12 cellular contexts compared by ENCODE assay signal in the genomic region with DNA sequence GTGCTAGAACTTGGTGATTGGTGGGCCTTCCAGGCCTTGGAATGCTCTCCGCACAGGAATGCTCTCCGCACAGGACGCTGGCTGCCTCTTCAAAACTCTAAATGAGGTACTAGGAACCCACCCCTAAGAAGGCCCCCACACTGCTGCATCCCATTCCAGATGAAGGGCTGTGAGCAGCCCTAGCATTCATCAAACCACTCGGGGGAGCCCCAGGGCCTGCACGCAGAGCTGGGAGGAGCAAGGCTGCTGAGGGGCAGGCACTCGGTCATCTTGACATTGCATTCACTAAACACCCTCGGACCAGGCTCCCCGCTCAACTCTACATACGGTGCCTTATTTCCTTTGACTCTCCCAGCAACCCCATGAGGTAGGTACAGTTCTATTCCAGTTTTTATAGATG. TPM values are rescaled to one million over a fixed set of nuclear protein-coding genes. Genes with fewer than 3 reads are reported as not detected.
A peak's percentile ranks its signal among the peaks of the same experiment; 100 is the strongest.
DNase-seq lines count a peak whose midpoint lies in the region; ATAC-seq and TF ChIP-seq lines count a peak whose summit lies in the region.
"Had no signal": no experiment of that assay in that cellular context is flagged by ENCODE, and none has a peak within 500 bp of the region (broad histone marks: within the 10 kb centered on the region; RNA-seq: fewer than 3 reads in every experiment).

No MANE protein-coding gene starts in this region.

- H3K9me3 Mint-ChIP-seq in activated naive CD8-positive, alpha-beta T cell treated with anti-CD3 and anti-CD28 coated beads, Interleukin-2, amount 10 ng/mL, durations not matched to agents 7 days and 5 days = no peaks in the 10 kb centered on the region
- H3K9me3 Mint-ChIP-seq in activated naive CD8-positive, alpha-beta T cell treated with anti-CD3 and anti-CD28 coated beads, Interleukin-2, amount 50 U/mL, for 24 hours = no peaks in the 10 kb centered on the region
- H3K9me3 Mint-ChIP-seq in endothelial cell (ENCODE audit: unreplicated experiment) = no peaks in the 10 kb centered on the region
- H3K9me3 Mint-ChIP-seq in type B pancreatic cell = no peaks in the 10 kb centered on the region
- H3K9me3 Mint-ChIP-seq: activated T-helper 2 cell treated with anti-CD3 and anti-CD28 coated beads, Interferon-gamma antibody, Interleukin-2, Interleukin-4, amounts not matched to agents 10 μg/mL and 5 μg/mL and 100 μg/mL, durations not matched to agents 14 hours and 24 hours and 36 hours had no signal

- H3K4me3 Mint-ChIP-seq in activated naive CD8-positive, alpha-beta T cell treated with anti-CD3 and anti-CD28 coated beads, Interleukin-2, amount 10 ng/mL, durations not matched to agents 7 days and 5 days = no peak overlapping the region
- no peak overlapping the region for H3K4me3 Mint-ChIP-seq in activated naive CD8-positive, alpha-beta T cell treated with anti-CD3 and anti-CD28 coated beads, Interleukin-2, amount 50 U/mL, for 24 hours
- H3K4me3 Mint-ChIP-seq in endothelial cell (ENCODE audit: unreplicated experiment) (no peak overlapping the region), type B pancreatic cell (no peak overlapping the region)

- peaks cover 58% of the 10 kb centered on the region for H3K27me3 Mint-ChIP-seq in activated naive CD8-positive, alpha-beta T cell treated with anti-CD3 and anti-CD28 coated beads, Interleukin-2, amount 10 ng/mL, durations not matched to agents 7 days and 5 days
- peaks cover 57% of the 10 kb centered on the region for H3K27me3 Mint-ChIP-seq in activated naive CD8-positive, alpha-beta T cell treated with anti-CD3 and anti-CD28 coated beads, Interleukin-2, amount 50 U/mL, for 24 hours
- H3K27me3 Mint-ChIP-seq in endothelial cell (ENCODE audit: unreplicated experiment) = no peaks in the 10 kb centered on the region
- peaks cover 2% of the 10 kb centered on the region for H3K27me3 Mint-ChIP-seq in type B pancreatic cell

- DNase-seq in activated naive CD8-positive, alpha-beta T cell treated with anti-CD3 and anti-CD28 coated beads, Interleukin-2, amount 10 ng/mL, durations not matched to agents 7 days and 5 days = peak; percentile 20
- DNase-seq in activated naive CD8-positive, alpha-beta T cell treated with anti-CD3 and anti-CD28 coated beads, Interleukin-2, amount 50 U/mL, for 24 hours = no peak
- peak; percentile 63 for DNase-seq in NB4 (ENCODE audit: low read depth)
- DNase-seq in endothelial cell (ENCODE audit: low spot score) = peak; percentile 34
- no peak for DNase-seq in type B pancreatic cell (ENCODE audit: extremely low spot score, unreplicated experiment)
- no peak for DNase-seq in NCI-H748 (lab: John Stamatoyannopoulos, UW; ENCODE audit: unreplicated experiment)
- no peak for DNase-seq in SW 1271 (lab: John Stamatoyannopoulos, UW)
- DNase-seq: ACHN, NCI-H1092 had no signal

- H3K4me3 ChIP-seq in NB4 (ENCODE audit: low read depth, low read length) = no peak overlapping the region
- H3K4me3 ChIP-seq: smooth muscle cell had no signal

- peaks cover 11% of the 10 kb centered on the region for H3K4me1 Mint-ChIP-seq in activated naive CD8-positive, alpha-beta T cell treated with anti-CD3 and anti-CD28 coated beads, Interleukin-2, amount 10 ng/mL, durations not matched to agents 7 days and 5 days
- peaks cover 16% of the 10 kb centered on the region for H3K4me1 Mint-ChIP-seq in activated naive CD8-positive, alpha-beta T cell treated with anti-CD3 and anti-CD28 coated beads, Interleukin-2, amount 50 U/mL, for 24 hours
- H3K4me1 Mint-ChIP-seq in endothelial cell (ENCODE audit: unreplicated experiment) = peaks cover 13% of the 10 kb centered on the region
- peaks cover 32% of the 10 kb centered on the region for H3K4me1 Mint-ChIP-seq in type B pancreatic cell (ENCODE audit: unreplicated experiment)

- H3K27ac Mint-ChIP-seq in activated naive CD8-positive, alpha-beta T cell treated with anti-CD3 and anti-CD28 coated beads, Interleukin-2, amount 10 ng/mL, durations not matched to agents 7 days and 5 days = no peak overlapping the region
- no peak overlapping the region for H3K27ac Mint-ChIP-seq in activated naive CD8-positive, alpha-beta T cell treated with anti-CD3 and anti-CD28 coated beads, Interleukin-2, amount 50 U/mL, for 24 hours
- H3K27ac Mint-ChIP-seq in endothelial cell (ENCODE audit: unreplicated experiment) (no peak overlapping the region), type B pancreatic cell (peak overlapping the region; percentile 43)
- H3K27ac Mint-ChIP-seq: activated T-helper 2 cell treated with anti-CD3 and anti-CD28 coated beads, Interferon-gamma antibody, Interleukin-2, Interleukin-4, amounts not matched to agents 10 μg/mL and 5 μg/mL and 100 μg/mL, durations not matched to agents 14 hours and 24 hours and 36 hours had no signal

- no peak for ATAC-seq in activated naive CD8-positive, alpha-beta T cell treated with anti-CD3 and anti-CD28 coated beads, Interleukin-2, amount 10 ng/mL, durations not matched to agents 7 days and 5 days (ENCODE audit: low read depth)
- ATAC-seq in activated naive CD8-positive, alpha-beta T cell treated with anti-CD3 and anti-CD28 coated beads, Interleukin-2, amount 50 U/mL, for 24 hours = no peak
- no peak for ATAC-seq in GM21515 (IDR thresholded peaks at IDR 0.05; ENCODE audit: unreplicated experiment)

- H3K36me3 Mint-ChIP-seq in activated naive CD8-positive, alpha-beta T cell treated with anti-CD3 and anti-CD28 coated beads, Interleukin-2, amount 10 ng/mL, durations not matched to agents 7 days and 5 days = no peaks in the 10 kb centered on the region
- no peaks in the 10 kb centered on the region for H3K36me3 Mint-ChIP-seq in activated naive CD8-positive, alpha-beta T cell treated with anti-CD3 and anti-CD28 coated beads, Interleukin-2, amount 50 U/mL, for 24 hours (ENCODE audit: low read depth)
- H3K36me3 Mint-ChIP-seq in endothelial cell (ENCODE audit: low read depth, unreplicated experiment) (no peaks in the 10 kb centered on the region), type B pancreatic cell (no peaks in the 10 kb centered on the region)

- TF ChIP-seq CTCF in NB4 (IDR thresholded peaks at IDR 0.05; ENCODE audit: low read depth, low read length) (peak; percentile 45), endothelial cell (IDR thresholded peaks at IDR 0.05; ENCODE audit: unreplicated experiment) (no peak), type B pancreatic cell (conservative IDR thresholded peaks at IDR 0.05) (no peak)

- TF ChIP-seq POLR2A in NB4 (IDR thresholded peaks at IDR 0.05; ENCODE audit: extremely low read depth, insufficient read length) = no peak

- POLR2A ChIA-PET in activated naive CD8-positive, alpha-beta T cell treated with anti-CD3 and anti-CD28 coated beads, Interleukin-2, amount 10 ng/mL, durations not matched to agents 7 days and 5 days (lab: Charles Lee) = no interaction called here

RNA-seq across cellular contexts. Expression of a gene that starts 49.2 kb away (rescaled TPM):
- total RNA-seq in activated naive CD8-positive, alpha-beta T cell treated with anti-CD3 and anti-CD28 coated beads, Interleukin-2, amount 10 ng/mL, durations not matched to agents 7 days and 5 days = not detected
- total RNA-seq in endothelial cell (ENCODE audit: unreplicated experiment) (25.5 TPM), type B pancreatic cell (ENCODE audit: low replicate concordance) (4.2 and 11.4 TPM in 2 replicates)

Comparison
In these comparisons a context has a peak if more than half of its experiments do, and no peak if none do; other contexts are left out.
1. DNase-seq: peak in activated naive CD8-positive, alpha-beta T cell treated with anti-CD3 and anti-CD28 coated beads, Interleukin-2, amount 10 ng/mL, durations not matched to agents 7 days and 5 days (single experiment), NB4 (single experiment) and endothelial cell (single experiment); none in activated naive CD8-positive, alpha-beta T cell treated with anti-CD3 and anti-CD28 coated beads, Interleukin-2, amount 50 U/mL, for 24 hours (single experiment), type B pancreatic cell (single experiment), NCI-H748 (single experiment) and SW 1271 (0 of 2).